In genomic region chr13:113623491-113624234, GRCh38 we compare ENCODE assay signal across 1 cellular context.
TF ChIP-seq lines count a peak whose summit lies in the region.

No MANE protein-coding gene starts in this region.

TF ChIP-seq in SK-N-SH treated with all-trans-retinoic acid at 6 μM for 48 hours, 23 proteins besides CTCF, POLR2A, EP300 and RAD21 (continued from another document):
- no peak for TF ChIP-seq CREB5 (CRISPR knock-in tag; IDR thresholded peaks at IDR 0.05; ENCODE audit: low read depth)
